In genomic region chr9:136209786-136210185, GRCh38 we compare ENCODE assay signal across 20 cellular contexts. TPM values are rescaled to one million over a fixed set of nuclear protein-coding genes. Genes with fewer than 3 reads are reported as not detected.
DNase-seq lines count a peak whose midpoint lies in the region; ATAC-seq and TF ChIP-seq lines count a peak whose summit lies in the region.
"Had no signal": no experiment of that assay in that cellular context is flagged by ENCODE, and none has a peak within 500 bp of the region (broad histone marks: within the 10 kb centered on the region; RNA-seq: fewer than 3 reads in every experiment).

No MANE protein-coding gene starts in this region.

- no peak overlapping the region for H3K4me2 ChIP-seq in neuronal stem cell (ENCODE audit: insufficient read depth, low read length, poor library complexity, severe bottlenecking)
- H3K4me2 ChIP-seq: A549; BLaER1 treated with 17β-estradiol and CSF1 and Interleukin-3, amounts not matched to agents 10 nM and 100 nM had no signal

- no CpG with 5 or more reads among the region's 17 CpGs for WGBS in neuronal stem cell (ENCODE audit: extremely low coverage in 2 of 2, insufficient read length in 2 of 2, insufficient replicate concordance in 1 of 2), 2 donors

- H3K79me1 ChIP-seq in neuronal stem cell (ENCODE audit: low read depth, low read length): peaks cover 2% of the 10 kb centered on the region

- H4K8ac ChIP-seq in neuronal stem cell (ENCODE audit: low read depth, low read length): no peak overlapping the region

- H3K27ac ChIP-seq in WERI-Rb-1: peak overlapping the region; percentile 98
- H3K27ac ChIP-seq in neuronal stem cell (replicated peaks; ENCODE audit: low read length): no peak overlapping the region
- H3K27ac ChIP-seq: 22Rv1; A549; BLaER1 treated with 17β-estradiol and CSF1 and Interleukin-3, amounts not matched to agents 10 nM and 100 nM; C4-2B had no signal

- no peak overlapping the region for H2BK15ac ChIP-seq in neuronal stem cell (ENCODE audit: low read length)

- H3K4me1 ChIP-seq in neuronal stem cell (ENCODE audit: control insufficient read depth in 2 of 2, insufficient read depth in 1 of 2, low read depth in 1 of 2, low read length in 2 of 2): peaks cover 0 to 2% of the 10 kb centered on the region in 2 donors
- H3K4me1 ChIP-seq: A549, Caco-2 had no signal

- H2AFZ ChIP-seq in neuronal stem cell (ENCODE audit: low read length): no peak overlapping the region

- H3K18ac ChIP-seq in neuronal stem cell (ENCODE audit: low read length): no peak overlapping the region

- DNase-seq in Right ventricle myocardium inferior (ENCODE audit: missing footprints) (peak; percentile 20), left cardiac atrium (no peak), WERI-Rb-1 (no peak), neuronal stem cell (ENCODE audit: low spot score) (no peak), OCI-M2 (lab: John Stamatoyannopoulos, UW; ENCODE audit: unreplicated experiment) (no peak)
- DNase-seq: AML-193; Caco-2; Calu3; CD4-positive, alpha-beta T cell; CD8-positive, alpha-beta T cell; DMS79 treated with DMSO at 0.1 percent for 48 hours; GF-D8 had no signal

- intact Hi-C loops in Right ventricle myocardium inferior (cut with DNase I) (no loop called here), left cardiac atrium (cut with DNase I) (no loop called here)

- no peaks in the 10 kb centered on the region for H3K27me3 ChIP-seq in WERI-Rb-1 (ENCODE audit: insufficient read depth, low read depth, severe bottlenecking)
- H3K27me3 ChIP-seq in neuronal stem cell (ENCODE audit: control insufficient read depth in 3 of 3, insufficient read depth in 3 of 3, low read depth in 1 of 3, low read length in 3 of 3): peaks cover 1 to 10% (median 10%) of the 10 kb centered on the region in 3 experiments

- H4K91ac ChIP-seq in neuronal stem cell (ENCODE audit: low read depth, low read length, poor library complexity): no peak overlapping the region

- H3K36me3 ChIP-seq in WERI-Rb-1 (peaks cover 85% of the 10 kb centered on the region), neuronal stem cell (replicated peaks in 1 of 2; ENCODE audit: control insufficient read depth in 2 of 2, insufficient read depth in 2 of 2, low read length in 2 of 2) (peaks cover 29 to 71% of the 10 kb centered on the region in 2 donors)

- H3K14ac ChIP-seq in neuronal stem cell (ENCODE audit: low read length): no peak overlapping the region

- no peak overlapping the region for H3K9ac ChIP-seq in neuronal stem cell (ENCODE audit: low read depth, low read length, poor library complexity)
- H3K9ac ChIP-seq: BLaER1 treated with 17β-estradiol and CSF1 and Interleukin-3, amounts not matched to agents 10 nM and 100 nM had no signal

- no peak for TF ChIP-seq CTCF in WERI-Rb-1 (IDR thresholded peaks at IDR 0.05; ENCODE audit: low read depth, low read length)

- peaks cover 4% of the 10 kb centered on the region for H3K9me3 ChIP-seq in WERI-Rb-1 (ENCODE audit: severe bottlenecking)
- H3K9me3 ChIP-seq in neuronal stem cell (replicated peaks in 1 of 2; ENCODE audit: control insufficient read depth in 2 of 2, insufficient read depth in 1 of 2, low read depth in 1 of 2, low read length in 2 of 2): peaks cover 0 to 3% of the 10 kb centered on the region in 2 donors
- H3K9me3 ChIP-seq: A549 had no signal

- ATAC-seq in Right ventricle myocardium inferior: no peak
- no peak for ATAC-seq in left cardiac atrium
- ATAC-seq in HG03520 (IDR thresholded peaks at IDR 0.05; ENCODE audit: unreplicated experiment): no peak
- ATAC-seq in GM18909 (IDR thresholded peaks at IDR 0.05; ENCODE audit: poor library complexity, unreplicated experiment): no peak
- ATAC-seq: A549; CD8-positive, alpha-beta T cell had no signal

- H3K4me3 ChIP-seq in WERI-Rb-1 (ENCODE audit: low read depth, low read length): no peak overlapping the region
- peak overlapping the region in 1 of 2 donors; percentile 16 for H3K4me3 ChIP-seq in neuronal stem cell (ENCODE audit: low read length in 2 of 2)
- H3K4me3 ChIP-seq: A549; BLaER1 treated with 17β-estradiol and CSF1 and Interleukin-3, amounts not matched to agents 10 nM and 100 nM had no signal

- H3K4ac ChIP-seq in neuronal stem cell (ENCODE audit: low read length): no peak overlapping the region

- H3K23ac ChIP-seq in neuronal stem cell (ENCODE audit: low read depth, low read length, poor library complexity): no peak overlapping the region

- no peak overlapping the region for H2BK12ac ChIP-seq in neuronal stem cell (ENCODE audit: low read length)

- H2BK5ac ChIP-seq in neuronal stem cell (ENCODE audit: low read length): peak overlapping the region; percentile 56

- no peak overlapping the region for H2BK120ac ChIP-seq in neuronal stem cell (ENCODE audit: low read depth, low read length)

- no peak overlapping the region for H2AK5ac ChIP-seq in neuronal stem cell (ENCODE audit: low read depth, low read length)

RNA-seq across cellular contexts. Expression of gene LHX3, which starts 4.9 kb away (rescaled TPM):
- not detected for total RNA-seq in Right ventricle myocardium inferior
- not detected for total RNA-seq in left cardiac atrium
- not detected for polyA plus RNA-seq in neuronal stem cell (2013, experiment 1 of 2)
- not detected for polyA plus RNA-seq in neuronal stem cell (2013, experiment 2 of 2)
- total RNA-seq: A172, Calu3 had no signal
- polyA plus RNA-seq: BJ had no signal

RNA-seq across cellular contexts. Expression of gene QSOX2, which starts 35.8 kb away (rescaled TPM):
- total RNA-seq in Right ventricle myocardium inferior (8.3 TPM), left cardiac atrium (1 to 10 TPM; 6.5 to 6.6 TPM)
- 11.3 TPM for polyA plus RNA-seq in neuronal stem cell (2013, experiment 1 of 2)
- 11.5 TPM for polyA plus RNA-seq in neuronal stem cell (2013, experiment 2 of 2)
